In genomic region chr1:21906173-21907078, GRCh38 we compare ENCODE assay signal across 13 cellular contexts. TPM values are rescaled to one million over a fixed set of nuclear protein-coding genes. Genes with fewer than 3 reads are reported as not detected.
DNase-seq lines count a peak whose midpoint lies in the region; ATAC-seq and TF ChIP-seq lines count a peak whose summit lies in the region.
"Had no signal": no experiment of that assay in that cellular context is flagged by ENCODE, and none has a peak within 500 bp of the region (broad histone marks: within the 10 kb centered on the region; RNA-seq: fewer than 3 reads in every experiment).

No MANE protein-coding gene starts in this region.

- H3K4me3 ChIP-seq in mammary epithelial cell (replicated peaks in 1 of 3; ENCODE audit: insufficient read depth in 1 of 3, low read depth in 2 of 3, low read length in 3 of 3), result no peak overlapping the region
- H3K4me3 ChIP-seq: SJSA1 had no signal

- DNase-seq in MCF 10A (ENCODE audit: unreplicated experiment) (peak; percentile 11), mammary epithelial cell (no peak), glutamatergic neuron (peak; percentile 68), osteocyte (ENCODE audit: extremely low spot score, unreplicated experiment) (no peak), T-helper 1 cell (no peak), NCI-H1048 (lab: John Stamatoyannopoulos, UW) (no peak), foreskin melanocyte (no peak)
- DNase-seq: 8988T, cortex of kidney, NCI-H187 had no signal

- no peak overlapping the region for H3K9ac ChIP-seq in mammary epithelial cell (ENCODE audit: insufficient read depth, low read length)

- H3K36me3 Mint-ChIP-seq in MCF 10A (ENCODE audit: insufficient read depth, unreplicated experiment) (peaks cover 15% of the 10 kb centered on the region), glutamatergic neuron (ENCODE audit: unreplicated experiment) (no peaks in the 10 kb centered on the region), osteocyte (ENCODE audit: unreplicated experiment) (no peaks in the 10 kb centered on the region)

- intact Hi-C loops in MCF 10A (cut with micrococcal nuclease) (no loop called here), mammary epithelial cell (cut with micrococcal nuclease) (no loop called here)

- H3K9me3 Mint-ChIP-seq in MCF 10A (ENCODE audit: unreplicated experiment) (no peaks in the 10 kb centered on the region), glutamatergic neuron (ENCODE audit: unreplicated experiment) (peaks cover 2% of the 10 kb centered on the region), osteocyte (ENCODE audit: unreplicated experiment) (no peaks in the 10 kb centered on the region)

- ATAC-seq in activated CD4-positive, CD25-positive, alpha-beta regulatory T cell treated with anti-CD3 and anti-CD28 coated beads, Interleukin-2, amount 50 U/mL, for 24 hours, result no peak
- ATAC-seq: left lobe of liver had no signal

- H3K4me2 ChIP-seq in mammary epithelial cell (ENCODE audit: insufficient read depth, low read depth, low read length), result no peak overlapping the region

- H3K4me3 Mint-ChIP-seq in MCF 10A (ENCODE audit: unreplicated experiment), result no peak overlapping the region
- H3K4me3 Mint-ChIP-seq in glutamatergic neuron (ENCODE audit: unreplicated experiment), result no peak overlapping the region
- H3K4me3 Mint-ChIP-seq in osteocyte (ENCODE audit: unreplicated experiment), result no peak overlapping the region

- H3K27ac Mint-ChIP-seq in MCF 10A (ENCODE audit: low read depth, unreplicated experiment) (no peak overlapping the region), glutamatergic neuron (ENCODE audit: unreplicated experiment) (no peak overlapping the region), osteocyte (ENCODE audit: unreplicated experiment) (peak overlapping the region; percentile 85)

- H3K36me3 ChIP-seq in mammary epithelial cell (ENCODE audit: insufficient read depth, low read length), result no peaks in the 10 kb centered on the region

- no peaks in the 10 kb centered on the region for H4K20me1 ChIP-seq in mammary epithelial cell (ENCODE audit: insufficient read depth, low read length)

- dilution Hi-C loops in mammary epithelial cell (cut with HindIII; ENCODE audit: low sequenced_read_pairs), result no loop called here

- no peak overlapping the region for H3K27ac ChIP-seq in mammary epithelial cell (ENCODE audit: insufficient read depth, low read depth, low read length)
- H3K27ac ChIP-seq: SJSA1 had no signal

- H3K9me3 ChIP-seq in mammary epithelial cell (replicated peaks; ENCODE audit: insufficient read depth, low read length), result no peaks in the 10 kb centered on the region
- H3K9me3 ChIP-seq: SJSA1 had no signal

- in situ Hi-C loops in mammary epithelial cell (cut with MboI; ENCODE audit: low sequenced_read_pairs in 2 of 2), result no loop called here

- peaks cover 39% of the 10 kb centered on the region for H3K4me1 ChIP-seq in mammary epithelial cell (ENCODE audit: insufficient read depth, low read length)

- CTCF ChIA-PET in MCF 10A (lab: Yijun Ruan, JAX), result no interaction called here
- CTCF ChIA-PET in mammary epithelial cell (lab: Charles Lee; ENCODE audit: low non-redundant PET), result no interaction called here

- TF ChIP-seq CTCF in MCF 10A (IDR thresholded peaks at IDR 0.05; ENCODE audit: unreplicated experiment) (no peak), mammary epithelial cell (conservative IDR thresholded peaks at IDR 0.05 in 1 of 2, IDR thresholded peaks at IDR 0.05 in 1 of 2; ENCODE audit: extremely low read depth in 1 of 2, insufficient read depth in 1 of 2, low read depth in 1 of 2, low read length in 2 of 2) (no peak), glutamatergic neuron (IDR thresholded peaks at IDR 0.05; ENCODE audit: partially characterized antibody, unreplicated experiment) (no peak), osteocyte (IDR thresholded peaks at IDR 0.05) (no peak)

- BruUV-seq in MCF 10A (replicated peaks; lab: Mats Ljungman, UMichigan) (no TSS peak), mammary epithelial cell (replicated peaks; lab: Mats Ljungman, UMichigan) (no TSS peak)

- H2AFZ ChIP-seq in mammary epithelial cell (ENCODE audit: low read depth, low read length), result no peak overlapping the region

- H3K4me1 Mint-ChIP-seq in MCF 10A (ENCODE audit: insufficient read depth, unreplicated experiment) (peaks cover 11% of the 10 kb centered on the region), glutamatergic neuron (ENCODE audit: low read depth, unreplicated experiment) (peaks cover 9% of the 10 kb centered on the region), osteocyte (ENCODE audit: unreplicated experiment) (peaks cover 75% of the 10 kb centered on the region)

- H3K27me3 Mint-ChIP-seq in MCF 10A (ENCODE audit: insufficient read depth, unreplicated experiment), result no peaks in the 10 kb centered on the region
- peaks cover 4% of the 10 kb centered on the region for H3K27me3 Mint-ChIP-seq in glutamatergic neuron (ENCODE audit: unreplicated experiment)
- no peaks in the 10 kb centered on the region for H3K27me3 Mint-ChIP-seq in osteocyte (ENCODE audit: unreplicated experiment)

- POLR2A ChIA-PET in MCF 10A (lab: Yijun Ruan, JAX), result interaction anchor here (0.8 kb wide), 1 partner anchor 488 kb away, joined by 5 read pairs; no protein-coding TSS in a partner anchor

- H3K27me3 ChIP-seq in mammary epithelial cell (ENCODE audit: insufficient read depth, low read length), result no peaks in the 10 kb centered on the region
- H3K27me3 ChIP-seq: SJSA1 had no signal

- peaks cover 52% of the 10 kb centered on the region for H3K79me2 ChIP-seq in mammary epithelial cell (ENCODE audit: insufficient read depth, low read length)

- 68% methylated on average over 9 of the region's 21 CpGs for WGBS in mammary epithelial cell (ENCODE audit: low coverage, missing lambda C conversion rate)

RNA-seq across cellular contexts. Expression of gene HSPG2, which starts 30.7 kb away (rescaled TPM):
- total RNA-seq in MCF 10A (2022) (51.2 and 58.9 TPM in 2 replicates), mammary epithelial cell (100 to 1,000 TPM; 187 to 207 TPM), glutamatergic neuron (ENCODE audit: unreplicated experiment) (3.3 TPM), osteocyte (197 and 230 TPM in 2 replicates)
- 23.9 TPM for polyA plus RNA-seq in mammary epithelial cell
- polyA minus RNA-seq in mammary epithelial cell, result 121 TPM

Comparison
In these comparisons a context has a peak if more than half of its experiments do, and no peak if none do; other contexts are left out.
1. DNase-seq: peak in MCF 10A (single experiment) and glutamatergic neuron (single experiment); none in mammary epithelial cell (single experiment), osteocyte (single experiment), T-helper 1 cell (0 of 5), NCI-H1048 (single experiment) and foreskin melanocyte (single experiment).
2. RNA of gene HSPG2, which starts 30.7 kb away (total RNA-seq): 187 to 207 TPM in mammary epithelial cell, 197 to 230 TPM in osteocyte and 51.2 to 58.9 TPM in MCF 10A; 3.3 TPM in glutamatergic neuron (single experiment); every median in the first group is over 10 times any median in the second.